In the genomic region with DNA sequence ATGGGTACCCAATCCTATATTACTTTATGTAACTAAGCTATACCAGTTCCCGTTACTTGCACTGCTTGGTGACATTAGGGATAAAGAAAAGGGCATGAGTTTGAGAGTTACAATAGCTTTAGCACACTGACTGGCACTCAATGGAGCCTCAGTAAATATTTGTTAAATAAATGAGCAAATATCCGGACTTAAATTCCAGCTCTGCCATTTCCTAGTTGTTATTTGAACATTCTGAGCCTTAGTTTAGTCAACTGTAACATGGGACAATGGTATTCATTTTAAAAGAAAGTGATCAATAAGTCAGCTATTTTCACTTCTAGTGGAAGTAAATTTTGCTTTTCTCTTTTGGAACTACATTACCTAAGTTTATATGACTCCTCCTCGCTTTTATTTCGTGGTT, we compare ENCODE assay signal across 21 cellular contexts.
"Had no signal": no experiment of that assay in that cellular context is flagged by ENCODE, and none has a peak within 500 bp of the region (broad histone marks: within the 10 kb centered on the region; RNA-seq: fewer than 3 reads in every experiment).

No MANE protein-coding gene starts in this region.

- FAIRE-seq: frontal cortex, islet of Langerhans had no signal

- H3K36me3 ChIP-seq: heart left ventricle, neutrophil, sigmoid colon, stomach, thoracic aorta, transverse colon had no signal

- DNase-seq: cortex of kidney; dorsolateral prefrontal cortex; effector CD8-positive, alpha-beta T cell; hypothalamus; kidney glomerular epithelial cell; mesendoderm; naive thymus-derived CD8-positive, alpha-beta T cell; posterior cingulate gyrus; sigmoid colon; stimulated activated CD4-positive, alpha-beta T cell treated with anti-CD3 and anti-CD28 coated beads, Interleukin-2, amount 100 ng/mL, for 24 hours; stimulated activated CD4-positive, alpha-beta T cell treated with anti-CD3 and anti-CD28 coated beads, Interleukin-4, amount 100 ng/mL, for 4 hours; stimulated activated naive CD4-positive, alpha-beta T cell; stomach; substantia nigra; transverse colon had no signal

- H3K9me3 ChIP-seq: heart left ventricle, neutrophil, sigmoid colon, stomach, thoracic aorta, transverse colon had no signal

- H3K4me3 ChIP-seq: dorsolateral prefrontal cortex, heart left ventricle, sigmoid colon, skin epidermis, stomach, thoracic aorta, transverse colon had no signal

- ATAC-seq: naive thymus-derived CD8-positive, alpha-beta T cell had no signal

- H3K27ac ChIP-seq: dorsolateral prefrontal cortex, neutrophil, sigmoid colon, skin epidermis, stomach, thoracic aorta, transverse colon had no signal

- H3K4me1 ChIP-seq: stomach, transverse colon had no signal

- H3K27me3 ChIP-seq: dorsolateral prefrontal cortex, heart left ventricle, neutrophil, sigmoid colon, stomach, transverse colon had no signal
